Comparison of ENCODE assay signal across 15 cellular contexts in genomic region chr6:135209803-135210202, GRCh38. TPM values are rescaled to one million over a fixed set of nuclear protein-coding genes. Genes with fewer than 3 reads are reported as not detected.
A peak's percentile ranks its signal among the peaks of the same experiment; 100 is the strongest.
DNase-seq lines count a peak whose midpoint lies in the region; ATAC-seq lines count a peak whose summit lies in the region.
"Had no signal": no experiment of that assay in that cellular context is flagged by ENCODE, and none has a peak within 500 bp of the region (broad histone marks: within the 10 kb centered on the region; RNA-seq: fewer than 3 reads in every experiment).

No MANE protein-coding gene starts in this region.

- ATAC-seq in stimulated activated naive CD8-positive, alpha-beta T cell treated with anti-CD3 and anti-CD28 coated beads, Interleukin-15, Interleukin-2, amounts not matched to agents 100 U/mL and 50 U/mL, for 24 hours, result no peak
- ATAC-seq in T-helper 17 cell (peak; percentile 51), HG02840 (IDR thresholded peaks at IDR 0.05; ENCODE audit: low FRiP score, unreplicated experiment) (no peak)
- peak; percentile 33 for ATAC-seq in effector memory CD8-positive, alpha-beta T cell (replicated peaks)
- ATAC-seq: Right ventricle myocardium inferior had no signal

- H3K36me3 Mint-ChIP-seq in stimulated activated naive CD8-positive, alpha-beta T cell treated with anti-CD3 and anti-CD28 coated beads, Interleukin-15, Interleukin-2, amounts not matched to agents 100 ng/mL and 50 ng/mL, for 24 hours (ENCODE audit: low read depth), result peaks cover 49% of the 10 kb centered on the region
- no peaks in the 10 kb centered on the region for H3K36me3 Mint-ChIP-seq in T-helper 17 cell (ENCODE audit: low read depth)
- no peaks in the 10 kb centered on the region for H3K36me3 Mint-ChIP-seq in effector memory CD8-positive, alpha-beta T cell (ENCODE audit: insufficient read depth)

- no peaks in the 10 kb centered on the region for H3K9me3 ChIP-seq in T-helper 17 cell (ENCODE audit: control insufficient read depth, low read length, poor library complexity, severe bottlenecking)
- H3K9me3 ChIP-seq: ascending aorta, spleen had no signal

- H3K4me1 Mint-ChIP-seq in stimulated activated naive CD8-positive, alpha-beta T cell treated with anti-CD3 and anti-CD28 coated beads, Interleukin-15, Interleukin-2, amounts not matched to agents 100 ng/mL and 50 ng/mL, for 24 hours (ENCODE audit: low read depth), result peaks cover 44% of the 10 kb centered on the region
- H3K4me1 Mint-ChIP-seq in T-helper 17 cell, result peaks cover 21% of the 10 kb centered on the region
- H3K4me1 Mint-ChIP-seq in effector memory CD8-positive, alpha-beta T cell (ENCODE audit: low read depth in 2 of 2), result peaks cover 4 to 13% of the 10 kb centered on the region in 2 donors
- H3K4me1 Mint-ChIP-seq: neural progenitor cell had no signal

- H3K27me3 Mint-ChIP-seq in stimulated activated naive CD8-positive, alpha-beta T cell treated with anti-CD3 and anti-CD28 coated beads, Interleukin-15, Interleukin-2, amounts not matched to agents 100 ng/mL and 50 ng/mL, for 24 hours, result no peaks in the 10 kb centered on the region
- peaks cover 22% of the 10 kb centered on the region for H3K27me3 Mint-ChIP-seq in T-helper 17 cell
- no peaks in the 10 kb centered on the region for H3K27me3 Mint-ChIP-seq in effector memory CD8-positive, alpha-beta T cell

- peak overlapping the region; percentile 55 for H3K27ac Mint-ChIP-seq in stimulated activated naive CD8-positive, alpha-beta T cell treated with anti-CD3 and anti-CD28 coated beads, Interleukin-15, Interleukin-2, amounts not matched to agents 100 ng/mL and 50 ng/mL, for 24 hours
- peak overlapping the region; percentile 71 for H3K27ac Mint-ChIP-seq in T-helper 17 cell
- no peak overlapping the region for H3K27ac Mint-ChIP-seq in effector memory CD8-positive, alpha-beta T cell
- H3K27ac Mint-ChIP-seq: endodermal cell, neural progenitor cell had no signal

- no peaks in the 10 kb centered on the region for H3K9me3 Mint-ChIP-seq in stimulated activated naive CD8-positive, alpha-beta T cell treated with anti-CD3 and anti-CD28 coated beads, Interleukin-15, Interleukin-2, amounts not matched to agents 100 ng/mL and 50 ng/mL, for 24 hours
- H3K9me3 Mint-ChIP-seq in effector memory CD8-positive, alpha-beta T cell, result no peaks in the 10 kb centered on the region

- peak overlapping the region; percentile 44 for H3K4me3 Mint-ChIP-seq in stimulated activated naive CD8-positive, alpha-beta T cell treated with anti-CD3 and anti-CD28 coated beads, Interleukin-15, Interleukin-2, amounts not matched to agents 100 ng/mL and 50 ng/mL, for 24 hours
- peak overlapping the region; percentile 79 for H3K4me3 Mint-ChIP-seq in T-helper 17 cell
- peak overlapping the region; percentile 41 to 50 for H3K4me3 Mint-ChIP-seq in effector memory CD8-positive, alpha-beta T cell
- H3K4me3 Mint-ChIP-seq: endodermal cell, neural progenitor cell had no signal

- no peak for DNase-seq in stimulated activated naive CD8-positive, alpha-beta T cell treated with anti-CD3 and anti-CD28 coated beads, Interleukin-15, Interleukin-2, amounts not matched to agents 100 U/mL and 50 U/mL, for 24 hours
- no peak for DNase-seq in T-helper 17 cell
- DNase-seq in effector memory CD8-positive, alpha-beta T cell, result no peak
- DNase-seq in ecto neural progenitor cell (ENCODE audit: low spot score), result no peak
- no peak for DNase-seq in COR-L47 (lab: John Stamatoyannopoulos, UW)
- DNase-seq in stimulated activated CD4-positive, alpha-beta T cell treated with anti-CD3 and anti-CD28 coated beads, Interleukin-4, amount 100 ng/mL, for 1 hour, result no peak
- DNase-seq: endodermal cell, MM.1S, NCI-H510A, spleen had no signal

RNA-seq across cellular contexts. Expression of gene MYB, which starts 28.7 kb away (rescaled TPM):
- total RNA-seq in T-helper 17 cell, result 1 to 10 TPM; 1.3 to 3.7 TPM
- total RNA-seq: ascending aorta had no signal

Comparison
In these comparisons a context has a peak if more than half of its experiments do, and no peak if none do; other contexts are left out.
1. H3K27ac Mint-ChIP-seq: peak in stimulated activated naive CD8-positive, alpha-beta T cell treated with anti-CD3 and anti-CD28 coated beads, Interleukin-15, Interleukin-2, amounts not matched to agents 100 ng/mL and 50 ng/mL, for 24 hours (single experiment) and T-helper 17 cell (single experiment); none in effector memory CD8-positive, alpha-beta T cell (0 of 2).
2. ATAC-seq: peak in T-helper 17 cell (single experiment) and effector memory CD8-positive, alpha-beta T cell (single experiment); none in stimulated activated naive CD8-positive, alpha-beta T cell treated with anti-CD3 and anti-CD28 coated beads, Interleukin-15, Interleukin-2, amounts not matched to agents 100 U/mL and 50 U/mL, for 24 hours (single experiment) and HG02840 (single experiment).
3. Peak in every context shown above with its lines, with median percentiles within 50 percentile points of each other: H3K4me3 Mint-ChIP-seq.